In genomic region chr7:64744680-64745079, GRCh38 we compare ENCODE assay signal across 27 cellular contexts.
"Had no signal": no experiment of that assay in that cellular context is flagged by ENCODE, and none has a peak within 500 bp of the region (broad histone marks: within the 10 kb centered on the region; RNA-seq: fewer than 3 reads in every experiment).

No MANE protein-coding gene starts in this region.

- H3K79me2 ChIP-seq: hepatocyte had no signal

- H3K27ac ChIP-seq: cardiac muscle cell, hepatocyte, left lung, neutrophil, pancreas, psoas muscle, right atrium auricular region, upper lobe of right lung had no signal

- H3K9me3 ChIP-seq: neutrophil, pancreas, thoracic aorta, upper lobe of right lung had no signal

- H3K36me3 ChIP-seq: cardiac muscle cell, left lung, neutrophil, pancreas, right atrium auricular region, thoracic aorta, upper lobe of right lung had no signal

- H2AFZ ChIP-seq: hepatocyte had no signal

- H3K4me3 ChIP-seq: cardiac muscle cell, hepatocyte, left lung, lung, pancreas, psoas muscle, right atrium auricular region, thoracic aorta, upper lobe of right lung had no signal

- DNase-seq: activated B cell treated with CpG ODN at 0.5 μM for 24 hours; activated CD4-positive, alpha-beta T cell treated with anti-CD3 and anti-CD28 coated beads for 4 hours; activated CD4-positive, alpha-beta T cell treated with anti-CD3 and anti-CD28 coated beads, Interleukin-2, amount 50 U/mL, for 48 hours; activated naive CD4-positive, alpha-beta T cell treated with Interleukin-2 at 50 U/mL for 16 hours; activated naive CD8-positive, alpha-beta T cell treated with anti-CD3 and anti-CD28 coated beads for 36 hours; activated T-cell treated with anti-CD3 and anti-CD28 coated beads, Interleukin-2, amount 50 U/mL, for 48 hours; amygdala; effector CD4-positive, alpha-beta T cell; glutamatergic neuron; immature natural killer cell; kidney glomerular epithelial cell; left lung; pancreas; psoas muscle; stimulated activated CD4-positive, alpha-beta T cell treated with anti-CD3 and anti-CD28 coated beads, Interleukin-4, amount 100 ng/mL, for 24 hours; stimulated activated naive CD4-positive, alpha-beta T cell treated with Interleukin-2 at 50 U/mL for 16 hours; T1000; upper lobe of right lung had no signal

- FAIRE-seq: endometrium, frontal cortex, pancreas had no signal

- H3K27me3 ChIP-seq: cardiac muscle cell, hepatocyte, left lung, neutrophil, pancreas, right atrium auricular region, upper lobe of right lung had no signal

- ATAC-seq: left lung; natural killer cell treated with Interleukin-12 subunit alpha and Interleukin-12 subunit beta and Interleukin-15 and Interleukin-18, amount 100 ng/mL, for 72 hours; pancreas; psoas muscle; upper lobe of right lung had no signal

- H3K4me2 ChIP-seq: hepatocyte had no signal

- H3K4me1 ChIP-seq: left lung, pancreas, psoas muscle, upper lobe of right lung had no signal
